In the genomic region with DNA sequence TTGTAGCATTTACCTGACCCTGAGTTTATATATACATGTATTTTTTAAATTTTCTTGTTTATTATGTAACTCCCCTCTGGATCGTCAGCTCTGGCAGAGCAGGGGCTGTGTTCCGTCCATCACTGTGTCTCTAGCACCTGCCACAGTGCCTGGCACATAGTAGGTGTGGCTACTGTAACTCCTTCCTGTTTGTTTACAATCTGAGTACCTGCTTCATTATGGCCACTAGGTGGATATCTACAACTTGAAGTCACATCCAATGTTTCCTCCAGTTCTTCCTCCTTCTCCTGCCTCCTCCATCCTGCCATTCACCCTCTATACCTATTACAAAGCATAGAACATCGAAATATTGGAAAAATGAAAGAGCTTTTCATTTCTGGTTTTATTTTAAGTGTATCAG, we compare ENCODE assay signal across 12 cellular contexts. TPM values are rescaled to one million over a fixed set of nuclear protein-coding genes. Genes with fewer than 3 reads are reported as not detected.
A peak's percentile ranks its signal among the peaks of the same experiment; 100 is the strongest.
DNase-seq lines count a peak whose midpoint lies in the region; ATAC-seq and TF ChIP-seq lines count a peak whose summit lies in the region.
"Had no signal": no experiment of that assay in that cellular context is flagged by ENCODE, and none has a peak within 500 bp of the region (broad histone marks: within the 10 kb centered on the region; RNA-seq: fewer than 3 reads in every experiment).

No MANE protein-coding gene starts in this region.

- H3K79me1 ChIP-seq in H9 (ENCODE audit: insufficient read depth, low read depth, low read length, poor library complexity, severe bottlenecking) = no peaks in the 10 kb centered on the region

- DNase-seq in left ventricle myocardium inferior = no peak
- no peak for DNase-seq in right atrium auricular region (ENCODE audit: low spot score)
- DNase-seq in H9 = peak; percentile 39
- peak; percentile 46 for DNase-seq in RKO (ENCODE audit: low spot score)
- DNase-seq in upper lobe of right lung = no peak
- no peak for DNase-seq in upper lobe of left lung
- DNase-seq in PC-9 = no peak
- no peak for DNase-seq in SHP77 (lab: John Stamatoyannopoulos, UW)
- DNase-seq: MV-4-11 had no signal

- H4K8ac ChIP-seq in H9 (replicated peaks; ENCODE audit: insufficient read length, low read depth, low read length) = no peak overlapping the region

- H3K27me3 ChIP-seq in left ventricle myocardium inferior (ENCODE audit: low read depth) (no peaks in the 10 kb centered on the region), right atrium auricular region (no peaks in the 10 kb centered on the region), H9 (ENCODE audit: insufficient read depth, low read length) (no peaks in the 10 kb centered on the region), upper lobe of right lung (no peaks in the 10 kb centered on the region), upper lobe of left lung (no peaks in the 10 kb centered on the region), PC-9 (ENCODE audit: insufficient read depth, low read depth) (0 out of 2 replicates have a peak, but pooled peaks cover 4% of the 10 kb centered on the region)

- H3K9me3 ChIP-seq in left ventricle myocardium inferior (replicated peaks) (no peaks in the 10 kb centered on the region), right atrium auricular region (no peaks in the 10 kb centered on the region), H9 (ENCODE audit: control insufficient read depth, low read depth, low read length) (no peaks in the 10 kb centered on the region), upper lobe of right lung (no peaks in the 10 kb centered on the region), upper lobe of left lung (no peaks in the 10 kb centered on the region), PC-9 (ENCODE audit: insufficient read depth, low read depth) (no peaks in the 10 kb centered on the region)

- no peaks in the 10 kb centered on the region; a peak in 1 of 7 replicates for H3K36me3 Mint-ChIP-seq in H9 (ENCODE audit: insufficient read depth in 1 of 3, low read depth in 3 of 3)
- H3K36me3 Mint-ChIP-seq: activated naive CD4-positive, alpha-beta T cell treated with anti-CD3 and anti-CD28 coated beads, Interleukin-2, amount 50 U/mL, for 72 hours; CD4-positive, CD25-positive, alpha-beta regulatory T cell had no signal

- no peaks in the 10 kb centered on the region for H3K27me3 Mint-ChIP-seq in H9 (ENCODE audit: low read depth)

- no peak overlapping the region for H3K56ac ChIP-seq in H9 (ENCODE audit: insufficient read length, low read depth, low read length)

- H2BK120ac ChIP-seq in H9 (ENCODE audit: low read depth, low read length, poor library complexity, severe bottlenecking) = no peak overlapping the region

- no peak overlapping the region for H3K9ac ChIP-seq in H9 (ENCODE audit: extremely low read depth, insufficient read length, low read length)

- CTCF ChIA-PET in PC-9 (lab: Charles Lee) = no interaction called here

- intact Hi-C loops in left ventricle myocardium inferior (cut with micrococcal nuclease) = no loop called here
- intact Hi-C loops in upper lobe of right lung (cut with DNase I) = no loop called here
- intact Hi-C loops in PC-9 (cut with micrococcal nuclease; ENCODE audit: unreplicated experiment) = loop anchor here (10.0 kb wide), 1 partner anchor 299 kb away; no protein-coding TSS in a partner anchor

- H3K18ac ChIP-seq in H9 (ENCODE audit: insufficient read length, low read depth, low read length) = no peak overlapping the region

- H3K36me3 ChIP-seq in left ventricle myocardium inferior (no peaks in the 10 kb centered on the region), right atrium auricular region (no peaks in the 10 kb centered on the region), upper lobe of right lung (no peaks in the 10 kb centered on the region), upper lobe of left lung (no peaks in the 10 kb centered on the region), PC-9 (ENCODE audit: low read depth) (no peaks in the 10 kb centered on the region)

- no peak for TF ChIP-seq EP300 in upper lobe of left lung (IDR thresholded peaks at IDR 0.05)

- no peak overlapping the region for H3K14ac ChIP-seq in H9 (ENCODE audit: insufficient read depth, low read length)

- H4K20me1 ChIP-seq in H9 (ENCODE audit: control insufficient read depth, insufficient read depth, insufficient read length) (no peaks in the 10 kb centered on the region), PC-9 (ENCODE audit: insufficient read depth) (no peaks in the 10 kb centered on the region)

- H3K4ac ChIP-seq in H9 (ENCODE audit: low read depth, low read length) = no peak overlapping the region

- POLR2A ChIA-PET in PC-9 (lab: Charles Lee; ENCODE audit: unreplicated experiment) = no interaction called here

- H3K23me2 ChIP-seq in H9 (ENCODE audit: insufficient read length, low read depth, low read length, poor library complexity, severe bottlenecking) = no peaks in the 10 kb centered on the region

- no peak overlapping the region for H4K91ac ChIP-seq in H9 (ENCODE audit: insufficient read length, low read depth, low read length)

- H3K27ac Mint-ChIP-seq in H9 = no peak overlapping the region

- H4K5ac ChIP-seq in H9 (ENCODE audit: insufficient read length, low read depth, low read length) = no peak overlapping the region

- H3F3A ChIP-seq in PC-9 (ENCODE audit: insufficient read depth, low read depth) = no peaks in the 10 kb centered on the region

- no peak overlapping the region for H2AFZ ChIP-seq in H9 (ENCODE audit: low read length)
- no peak overlapping the region for H2AFZ ChIP-seq in PC-9

- H3K27ac ChIP-seq in left ventricle myocardium inferior (replicated peaks) (no peak overlapping the region), right atrium auricular region (no peak overlapping the region), H9 (ENCODE audit: insufficient read length, low read depth, low read length) (no peak overlapping the region), upper lobe of right lung (no peak overlapping the region), upper lobe of left lung (no peak overlapping the region), PC-9 (no peak overlapping the region)

- no peak overlapping the region for H2BK15ac ChIP-seq in H9 (ENCODE audit: low read depth, low read length)

- H3K9me2 ChIP-seq in PC-9 (ENCODE audit: insufficient read depth) = no peaks in the 10 kb centered on the region; the same call in 1 of the 2 replicates

- no peak overlapping the region for H3K4me3 Mint-ChIP-seq in H9
- H3K4me3 Mint-ChIP-seq: CD4-positive, CD25-positive, alpha-beta regulatory T cell had no signal

- H3K9me3 Mint-ChIP-seq in H9 = no peaks in the 10 kb centered on the region; a peak in 1 of 5 replicates
- H3K9me3 Mint-ChIP-seq: activated naive CD4-positive, alpha-beta T cell treated with anti-CD3 and anti-CD28 coated beads, Interleukin-2, amount 50 U/mL, for 72 hours; CD4-positive, CD25-positive, alpha-beta regulatory T cell had no signal

- H3K4me3 ChIP-seq in left ventricle myocardium inferior = no peak overlapping the region
- H3K4me3 ChIP-seq in right atrium auricular region = no peak overlapping the region
- H3K4me3 ChIP-seq in upper lobe of right lung = no peak overlapping the region
- no peak overlapping the region for H3K4me3 ChIP-seq in upper lobe of left lung
- H3K4me3 ChIP-seq in PC-9 = no peak overlapping the region

- TF ChIP-seq POLR2A in upper lobe of left lung (IDR thresholded peaks at IDR 0.05) = no peak

- peak; percentile 23 for TF ChIP-seq CTCF in left ventricle myocardium inferior (IDR thresholded peaks at IDR 0.05; ENCODE audit: borderline replicate concordance)
- peak in 1 of 2 donors; percentile 30 for TF ChIP-seq CTCF in right atrium auricular region (IDR thresholded peaks at IDR 0.05)
- peak; percentile 75 for TF ChIP-seq CTCF in H9 (conservative IDR thresholded peaks at IDR 0.05)
- TF ChIP-seq CTCF in upper lobe of right lung (IDR thresholded peaks at IDR 0.05) = peak; percentile 8
- no peak for TF ChIP-seq CTCF in upper lobe of left lung (IDR thresholded peaks at IDR 0.05)
- TF ChIP-seq CTCF in PC-9 (conservative IDR thresholded peaks at IDR 0.05) = no peak; the same call in 1 of the 2 replicates

- H3K4me2 ChIP-seq in H9 (ENCODE audit: insufficient read depth, insufficient read length, low read length) (no peak overlapping the region), PC-9 (no peak overlapping the region)

- H2AK5ac ChIP-seq in H9 (ENCODE audit: insufficient read length, low read length) = no peak overlapping the region

- H2BK12ac ChIP-seq in H9 (ENCODE audit: insufficient read length, low read depth, low read length) = no peak overlapping the region

- no peaks in the 10 kb centered on the region for H3K79me2 ChIP-seq in H9 (ENCODE audit: insufficient read depth, low read length)
- H3K79me2 ChIP-seq in PC-9 (ENCODE audit: low read depth) = no peaks in the 10 kb centered on the region

- no CpG with 5 or more reads among the region's 3 CpGs for WGBS in H9 (ENCODE audit: extremely low coverage, insufficient read length, low lambda C conversion rate)
- WGBS in upper lobe of left lung, 2 donors = 88% methylated on average over 3 of the region's 3 CpGs

- ATAC-seq in upper lobe of right lung (no peak), upper lobe of left lung (ENCODE audit: low FRiP score in 2 of 2) (no peak)
- ATAC-seq: esophagus mucosa had no signal

- H3K4me1 ChIP-seq in left ventricle myocardium inferior (no peaks in the 10 kb centered on the region), right atrium auricular region (no peaks in the 10 kb centered on the region), H9 (ENCODE audit: insufficient read depth, low read length) (0 out of 2 replicates have a peak, but pooled peaks cover 4% of the 10 kb centered on the region), upper lobe of right lung (no peaks in the 10 kb centered on the region), upper lobe of left lung (no peaks in the 10 kb centered on the region), PC-9 (replicated peaks; ENCODE audit: insufficient read depth) (no peaks in the 10 kb centered on the region)

- no peak overlapping the region for H3T11ph ChIP-seq in H9 (ENCODE audit: low read length)

- H3K4me1 Mint-ChIP-seq in H9 = peaks cover 9% of the 10 kb centered on the region in 2 experiments

- no TSS peak for BruUV-seq in PC-9 (replicated peaks; lab: Mats Ljungman, UMichigan)

- H3K23ac ChIP-seq in H9 (ENCODE audit: insufficient read length, low read depth, low read length) = no peak overlapping the region

- no peak overlapping the region for H2BK5ac ChIP-seq in H9 (ENCODE audit: insufficient read length, low read length)

- no peak overlapping the region for H2BK20ac ChIP-seq in H9 (ENCODE audit: low read depth, low read length, poor library complexity, severe bottlenecking)

RNA-seq across cellular contexts. Expression of a gene that starts 14.2 kb away (rescaled TPM):
- total RNA-seq in left ventricle myocardium inferior = not detected
- total RNA-seq in right atrium auricular region = not detected
- not detected in 2 replicates for total RNA-seq in H9 (2021)
- total RNA-seq in upper lobe of right lung = not detected
- not detected for total RNA-seq in upper lobe of left lung
- total RNA-seq in PC-9 (2021) = not detected in 2 replicates
- total RNA-seq: esophagus mucosa had no signal

Comparison
In these comparisons a context has a peak if more than half of its experiments do, and no peak if none do; other contexts are left out.
1. DNase-seq: peak in H9 (single experiment) and RKO (single experiment); none in left ventricle myocardium inferior (single experiment), right atrium auricular region (single experiment), upper lobe of right lung (single experiment), upper lobe of left lung (0 of 2), PC-9 (0 of 2) and SHP77 (0 of 2).
2. CTCF ChIP-seq: peak in left ventricle myocardium inferior (single experiment), H9 (single experiment) and upper lobe of right lung (single experiment); none in upper lobe of left lung (0 of 6) and PC-9 (single experiment).